1 cellular context compared by ENCODE assay signal in genomic region chr1:29126198-29126597, GRCh38.
TF ChIP-seq lines count a peak whose summit lies in the region.

No MANE protein-coding gene starts in this region.

TF ChIP-seq in H1, 55 proteins besides CTCF, POLR2A, EP300 and RAD21:
- TF ChIP-seq TCF12 (IDR thresholded peaks at IDR 0.05; ENCODE audit: low read depth, low read length) = no peak
- TF ChIP-seq RNF2 (IDR thresholded peaks at IDR 0.05; ENCODE audit: borderline replicate concordance, low read depth, low read length, missing control alignments, poor library complexity, severe bottlenecking) = no peak
- no peak for TF ChIP-seq SRF (IDR thresholded peaks at IDR 0.05; ENCODE audit: low read depth, low read length)
- TF ChIP-seq SIX5 (IDR thresholded peaks at IDR 0.05; ENCODE audit: low read depth, low read length) = no peak
- no peak for TF ChIP-seq ATF2 (IDR thresholded peaks at IDR 0.05; ENCODE audit: low read length)
- no peak for TF ChIP-seq EZH2 (IDR thresholded peaks at IDR 0.05; ENCODE audit: low read depth, low read length, severe bottlenecking)
